Comparison of ENCODE assay signal across 18 cellular contexts in genomic region chr20:3929713-3930060, GRCh38. TPM values are rescaled to one million over a fixed set of nuclear protein-coding genes. Genes with fewer than 3 reads are reported as not detected.
DNase-seq lines count a peak whose midpoint lies in the region; ATAC-seq, FAIRE-seq and TF ChIP-seq lines count a peak whose summit lies in the region.
"Had no signal": no experiment of that assay in that cellular context is flagged by ENCODE, and none has a peak within 500 bp of the region (broad histone marks: within the 10 kb centered on the region; RNA-seq: fewer than 3 reads in every experiment).

No MANE protein-coding gene starts in this region.

- H3K9me3 ChIP-seq in A549 = no peaks in the 10 kb centered on the region
- H3K9me3 ChIP-seq in CD8-positive, alpha-beta T cell (ENCODE audit: low read length) = no peaks in the 10 kb centered on the region
- H3K9me3 ChIP-seq: pancreas, SK-N-SH, spleen had no signal

- no peak overlapping the region for H3K4me2 ChIP-seq in A549
- H3K4me2 ChIP-seq: SK-N-SH had no signal

- H3K27ac Mint-ChIP-seq in CD8-positive, alpha-beta T cell = peak overlapping the region; percentile 55
- peak overlapping the region; percentile 4 for H3K27ac Mint-ChIP-seq in activated CD8-positive, alpha-beta T cell treated with anti-CD3 and anti-CD28 coated beads for 36 hours
- H3K27ac Mint-ChIP-seq in glutamatergic neuron (ENCODE audit: unreplicated experiment) = peak overlapping the region; percentile 75

- no peak overlapping the region for H3K4me3 ChIP-seq in A549
- no peak overlapping the region for H3K4me3 ChIP-seq in CD8-positive, alpha-beta T cell (ENCODE audit: low read depth, low read length)
- H3K4me3 ChIP-seq: pancreas, spleen had no signal

- no peak for TF ChIP-seq RAD21 in A549 (conservative IDR thresholded peaks at IDR 0.05 in 1 of 2, IDR thresholded peaks at IDR 0.05 in 1 of 2)

- DNase-seq in A549 (ENCODE audit: low read depth in 1 of 2, low spot score in 1 of 2) (no peak), glutamatergic neuron (no peak), ecto neural progenitor cell (ENCODE audit: low spot score) (no peak), EL (no peak), pons (ENCODE audit: low spot score) (no peak)
- DNase-seq in CD8-positive, alpha-beta T cell = no peak
- no peak for DNase-seq in activated CD8-positive, alpha-beta T cell treated with anti-CD3 and anti-CD28 coated beads for 36 hours
- DNase-seq: activated naive CD4-positive, alpha-beta T cell; NCI-H345; pancreas; SK-N-SH; spleen; stimulated activated naive CD8-positive, alpha-beta T cell treated with anti-CD3 and anti-CD28 coated beads, Interleukin-15, amount 100 ng/mL, for 72 hours had no signal

- H3K4me1 ChIP-seq in A549 = peaks cover 6% of the 10 kb centered on the region; the same call in 2 of the 3 replicates
- peaks cover 21% of the 10 kb centered on the region for H3K4me1 ChIP-seq in CD8-positive, alpha-beta T cell (ENCODE audit: insufficient read depth, low read length)
- H3K4me1 ChIP-seq: pancreas had no signal

- H3K27me3 Mint-ChIP-seq in CD8-positive, alpha-beta T cell (ENCODE audit: low read depth) = no peaks in the 10 kb centered on the region
- no peaks in the 10 kb centered on the region for H3K27me3 Mint-ChIP-seq in activated CD8-positive, alpha-beta T cell treated with anti-CD3 and anti-CD28 coated beads for 36 hours
- peaks cover 35% of the 10 kb centered on the region for H3K27me3 Mint-ChIP-seq in glutamatergic neuron (ENCODE audit: unreplicated experiment)
- H3K27me3 Mint-ChIP-seq: stimulated activated naive CD8-positive, alpha-beta T cell treated with anti-CD3 and anti-CD28 coated beads, Interleukin-15, amount 100 ng/mL, for 72 hours had no signal

- FAIRE-seq in A549 (lab: Jason Lieb, UNC) = no peak
- FAIRE-seq: endometrium, H1, islet of Langerhans, pancreas had no signal

- CTCF ChIA-PET in A549 (lab: Yijun Ruan, JAX) = interaction anchor here (0.6 to 3.0 kb wide), 7 partner anchors 13 to 156 kb away, joined by 3 to 14 read pairs (median 5); no protein-coding TSS in a partner anchor
- CTCF ChIA-PET in CD8-positive, alpha-beta T cell (lab: Charles Lee) = interaction anchor here (1.4 kb wide), 1 partner anchor 39 kb away, joined by 3 read pairs; no protein-coding TSS in a partner anchor
- CTCF ChIA-PET in activated CD8-positive, alpha-beta T cell treated with anti-CD3 and anti-CD28 coated beads for 36 hours (lab: Charles Lee) = interaction anchor here (1.2 to 2.4 kb wide), 5 partner anchors 9 to 255 kb away, joined by 3 to 8 read pairs (median 5); no protein-coding TSS in a partner anchor

- no peak for TF ChIP-seq POLR2A in A549 (IDR thresholded peaks at IDR 0.05; ENCODE audit: low read length)

- H3K27ac ChIP-seq in A549 = no peak overlapping the region
- no peak overlapping the region for H3K27ac ChIP-seq in CD8-positive, alpha-beta T cell (ENCODE audit: low read depth, low read length)
- H3K27ac ChIP-seq: pancreas had no signal

- ATAC-seq in A549 (no peak), HG03095 (IDR thresholded peaks at IDR 0.05; ENCODE audit: unreplicated experiment) (no peak)
- no peak for ATAC-seq in CD8-positive, alpha-beta T cell
- ATAC-seq in activated CD8-positive, alpha-beta T cell treated with anti-CD3 and anti-CD28 coated beads for 36 hours = no peak
- ATAC-seq: pancreas had no signal

- no peaks in the 10 kb centered on the region for H3K36me3 ChIP-seq in CD8-positive, alpha-beta T cell (ENCODE audit: insufficient read depth, low read length)

- TF ChIP-seq EP300 in A549 (IDR thresholded peaks at IDR 0.05) = no peak

- intact Hi-C loops in CD8-positive, alpha-beta T cell (cut with DNase I, micrococcal nuclease) = loop anchor here in 1 of 2 experiments (5.0 kb wide), 3 partner anchors 37 to 83 kb away; no protein-coding TSS in a partner anchor
- intact Hi-C loops in activated CD8-positive, alpha-beta T cell treated with anti-CD3 and anti-CD28 coated beads for 36 hours (cut with micrococcal nuclease) = no loop called here

- H3K36me3 Mint-ChIP-seq in CD8-positive, alpha-beta T cell = peaks cover 29% of the 10 kb centered on the region
- peaks cover 19% of the 10 kb centered on the region for H3K36me3 Mint-ChIP-seq in activated CD8-positive, alpha-beta T cell treated with anti-CD3 and anti-CD28 coated beads for 36 hours (ENCODE audit: low read depth)
- H3K36me3 Mint-ChIP-seq in glutamatergic neuron (ENCODE audit: unreplicated experiment) = peaks cover 15% of the 10 kb centered on the region

- POLR2A ChIA-PET in A549 (lab: Yijun Ruan, JAX) = no interaction called here
- POLR2A ChIA-PET in CD8-positive, alpha-beta T cell (lab: Charles Lee) = interaction anchor here (1.0 to 1.5 kb wide), 4 partner anchors 8 to 39 kb away, joined by 3 to 4 read pairs (median 4); no protein-coding TSS in a partner anchor
- POLR2A ChIA-PET in activated CD8-positive, alpha-beta T cell treated with anti-CD3 and anti-CD28 coated beads for 36 hours (lab: Charles Lee) = interaction anchor here (0.7 kb wide), 1 partner anchor 37 kb away, joined by 3 read pairs; no protein-coding TSS in a partner anchor

- H3K9me3 Mint-ChIP-seq in CD8-positive, alpha-beta T cell = no peaks in the 10 kb centered on the region
- no peaks in the 10 kb centered on the region for H3K9me3 Mint-ChIP-seq in activated CD8-positive, alpha-beta T cell treated with anti-CD3 and anti-CD28 coated beads for 36 hours
- H3K9me3 Mint-ChIP-seq in glutamatergic neuron (ENCODE audit: unreplicated experiment) = peaks cover 48% of the 10 kb centered on the region
- H3K9me3 Mint-ChIP-seq: mesothelial cell of epicardium; stimulated activated naive CD8-positive, alpha-beta T cell treated with anti-CD3 and anti-CD28 coated beads, Interleukin-15, amount 100 ng/mL, for 72 hours had no signal

- H3K4me1 Mint-ChIP-seq in CD8-positive, alpha-beta T cell (ENCODE audit: low read depth) = peaks cover 57% of the 10 kb centered on the region
- H3K4me1 Mint-ChIP-seq in activated CD8-positive, alpha-beta T cell treated with anti-CD3 and anti-CD28 coated beads for 36 hours (ENCODE audit: low read depth) = peaks cover 39% of the 10 kb centered on the region
- H3K4me1 Mint-ChIP-seq in glutamatergic neuron (ENCODE audit: low read depth, unreplicated experiment) = peaks cover 64% of the 10 kb centered on the region

- WGBS in A549 (ENCODE audit: missing lambda C conversion rate) = 95% methylated on average over 2 of the region's 2 CpGs

- H3K27me3 ChIP-seq in CD8-positive, alpha-beta T cell (ENCODE audit: insufficient read depth, low read length) = no peaks in the 10 kb centered on the region
- H3K27me3 ChIP-seq: pancreas, spleen had no signal

- H3K4me3 Mint-ChIP-seq in CD8-positive, alpha-beta T cell = no peak overlapping the region
- H3K4me3 Mint-ChIP-seq in activated CD8-positive, alpha-beta T cell treated with anti-CD3 and anti-CD28 coated beads for 36 hours = no peak overlapping the region
- H3K4me3 Mint-ChIP-seq in glutamatergic neuron (ENCODE audit: unreplicated experiment) = peak overlapping the region; percentile 5
- H3K4me3 Mint-ChIP-seq: mesothelial cell of epicardium; stimulated activated naive CD8-positive, alpha-beta T cell treated with anti-CD3 and anti-CD28 coated beads, Interleukin-15, amount 100 ng/mL, for 72 hours had no signal

- TF ChIP-seq CTCF in A549 (IDR thresholded peaks at IDR 0.05) = no peak
- TF ChIP-seq CTCF in CD8-positive, alpha-beta T cell (IDR thresholded peaks at IDR 0.05) = no peak
- no peak for TF ChIP-seq CTCF in activated CD8-positive, alpha-beta T cell treated with anti-CD3 and anti-CD28 coated beads for 36 hours (IDR thresholded peaks at IDR 0.05)
- no peak for TF ChIP-seq CTCF in glutamatergic neuron (IDR thresholded peaks at IDR 0.05; ENCODE audit: partially characterized antibody, unreplicated experiment)

TF ChIP-seq in A549, 52 proteins besides CTCF, POLR2A, EP300 and RAD21:
- peak; percentile 22 to 50; a peak in 2 of 4 replicates for TF ChIP-seq CEBPB (IDR thresholded peaks at IDR 0.05)
- TF ChIP-seq JUN (IDR thresholded peaks at IDR 0.05) = 0 out of 5 replicates have a peak, but pooled peaks of 1 of the 2 experiments have one; percentile 7
- TF ChIP-seq CBX8 (IDR thresholded peaks at IDR 0.05) = no peak

RNA-seq across cellular contexts. Expression of gene PANK2, which starts 40.5 kb away (rescaled TPM):
- polyA plus RNA-seq in A549 (2011; rRNA removed) = 39.3 and 45.9 TPM in 2 replicates
- 22.6 and 24.5 TPM in 2 replicates for polyA plus RNA-seq in A549 (2012; cell fraction: cytosol; rRNA removed)
- polyA plus RNA-seq in A549 (2012; cell fraction: nucleus; rRNA removed) = 28.4 and 38.2 TPM in 2 replicates
- 40.3 to 44.6 TPM (median 43.8 TPM) in 3 replicates for polyA plus RNA-seq in A549 (2017; fragmentation: RNase III; extraction: RNeasy Plus Mini Kit Qiagen cat#74134 plus additional on column Dnase treatment)
- 35.8 and 40.1 TPM in 2 replicates for polyA minus RNA-seq in A549 (2011; rRNA and poly(A)+ RNA removed)
- total RNA-seq in CD8-positive, alpha-beta T cell = 10 to 100 TPM; 44.2 to 53.5 TPM
- 10 to 100 TPM; 47.6 to 50.3 TPM for total RNA-seq in activated CD8-positive, alpha-beta T cell treated with anti-CD3 and anti-CD28 coated beads for 36 hours
- 60.3 TPM for total RNA-seq in glutamatergic neuron (ENCODE audit: unreplicated experiment)

Comparison
In these comparisons a context has a peak if more than half of its experiments do, and no peak if none do; other contexts are left out.
1. H3K27ac Mint-ChIP-seq: peak in every context shown above with its lines; median percentile 75 in glutamatergic neuron; 55 in CD8-positive, alpha-beta T cell; 4 in activated CD8-positive, alpha-beta T cell treated with anti-CD3 and anti-CD28 coated beads for 36 hours.